ENCODE assay signal across 23 cellular contexts in genomic region chr2:58826795-58827194, GRCh38.
DNase-seq lines count a peak whose midpoint lies in the region; ATAC-seq, FAIRE-seq and TF ChIP-seq lines count a peak whose summit lies in the region.
"Had no signal": no experiment of that assay in that cellular context is flagged by ENCODE, and none has a peak within 500 bp of the region (broad histone marks: within the 10 kb centered on the region; RNA-seq: fewer than 3 reads in every experiment).

No MANE protein-coding gene starts in this region.

- no peak for TF ChIP-seq EP300 in K562 (IDR thresholded peaks at IDR 0.05; ENCODE audit: low read length)

- no peak for FAIRE-seq in K562 (lab: Jason Lieb, UNC)
- FAIRE-seq: A549, GM12878, GM12892, GM18507 had no signal

- WGBS in K562 (ENCODE audit: insufficient coverage, low coverage, missing lambda C conversion rate), result 29% methylated on average over 2 of the region's 2 CpGs

- no peak overlapping the region for H3K9ac ChIP-seq in K562 (ENCODE audit: insufficient read depth in 1 of 2, low read depth in 2 of 2, low read length in 2 of 2)
- H3K9ac ChIP-seq: BLaER1 treated with 17β-estradiol and CSF1 and Interleukin-3, amounts not matched to agents 10 nM and 100 nM had no signal

- H4K20me1 ChIP-seq in K562 (replicated peaks; ENCODE audit: control insufficient read depth, insufficient read depth, low read length), result no peaks in the 10 kb centered on the region
- H4K20me1 ChIP-seq: BLaER1 treated with 17β-estradiol and CSF1 and Interleukin-3, amounts not matched to agents 10 nM and 100 nM had no signal

- DNase-seq in DMS53 (lab: John Stamatoyannopoulos, UW) (peak; percentile 20), DMS53 treated with DMSO at 0.1 percent for 48 hours (lab: John Stamatoyannopoulos, UW; ENCODE audit: unreplicated experiment) (no peak), KBM-7 (peak; percentile 3), K562 (ENCODE audit: extremely low read depth in 1 of 4, low spot score in 3 of 4) (peak in 1 of 4 experiments; percentile 5), ureter (ENCODE audit: low spot score) (no peak), dorsolateral prefrontal cortex (no peak)
- DNase-seq: AML-193; CD4-positive, alpha-beta T cell; CD8-positive, alpha-beta memory T cell; COR-L47; DMS 273 treated with DMSO at 0.1 percent for 48 hours; DMS153; DMS79; DND-41; EL; GDM1 had no signal

- H3K79me2 ChIP-seq in K562 (ENCODE audit: control insufficient read depth, insufficient read depth, low read length), result no peaks in the 10 kb centered on the region

- CTCF ChIA-PET in K562 (lab: Yijun Ruan, JAX; ENCODE audit: low intra/inter-chr PET ratio), result no interaction called here

- TF ChIP-seq CTCF in K562 (IDR thresholded peaks at IDR 0.05 in 2 of 3, conservative IDR thresholded peaks at IDR 0.05 in 1 of 3; ENCODE audit: insufficient read depth in 2 of 3, low read depth in 1 of 3, low read length in 3 of 3) (no peak), dorsolateral prefrontal cortex (IDR thresholded peaks at IDR 0.05 in 54 of 56, conservative IDR thresholded peaks at IDR 0.05 in 2 of 56; ENCODE audit: low read depth in 1 of 56, partially characterized antibody in 56 of 56) (no peak)

- POLR2A ChIA-PET in K562 (lab: Yijun Ruan, JAX), result interaction anchor here (0.6 kb wide), 1 partner anchor 357 kb away, joined by 3 read pairs; no protein-coding TSS in a partner anchor

- H3K9me3 ChIP-seq in K562 (replicated peaks; ENCODE audit: control insufficient read depth, insufficient read depth, low read depth, low read length), result no peaks in the 10 kb centered on the region; the same call in 1 of the 2 replicates

- no peaks in the 10 kb centered on the region for H3K36me3 ChIP-seq in K562 (ENCODE audit: control insufficient read depth, insufficient read depth, low read length)
- H3K36me3 ChIP-seq: BLaER1 treated with 17β-estradiol and CSF1 and Interleukin-3, amounts not matched to agents 10 nM and 100 nM had no signal

- no TSS peak for BruUV-seq in K562 (replicated peaks; lab: Mats Ljungman, UMichigan)

- in situ Hi-C loops in KBM-7 (cut with MboI; ENCODE audit: low pct_unique_long_range_greater_than_20kb, low sequenced_read_pairs), result no loop called here
- in situ Hi-C loops in K562 (cut with MboI), result no loop called here

- H3K9me1 ChIP-seq in K562 (ENCODE audit: control insufficient read depth, insufficient read depth, low read length), result no peaks in the 10 kb centered on the region

- no peak for TF ChIP-seq RAD21 in K562 (CRISPR knock-in tag; conservative IDR thresholded peaks at IDR 0.05 in 1 of 2, IDR thresholded peaks at IDR 0.05 in 1 of 2)

- no peak for ATAC-seq in K562
- ATAC-seq: A549, GM12878 had no signal

- no peak overlapping the region for H3K27ac ChIP-seq in K562 (ENCODE audit: extremely low read depth, low read depth, low read length)
- no peak overlapping the region for H3K27ac ChIP-seq in dorsolateral prefrontal cortex
- H3K27ac ChIP-seq: 22Rv1; A549; BLaER1 treated with 17β-estradiol and CSF1 and Interleukin-3, amounts not matched to agents 10 nM and 100 nM; C4-2B had no signal

- H3K27me3 ChIP-seq in K562 (ENCODE audit: control insufficient read depth in 2 of 2, insufficient read depth in 2 of 2, low read length in 2 of 2), result no peaks in the 10 kb centered on the region
- H3K27me3 ChIP-seq in dorsolateral prefrontal cortex, result no peaks in the 10 kb centered on the region
- H3K27me3 ChIP-seq: BLaER1 treated with 17β-estradiol and CSF1 and Interleukin-3, amounts not matched to agents 10 nM and 100 nM had no signal

- H3K4me3 ChIP-seq in K562, result no peak overlapping the region
- no peak overlapping the region for H3K4me3 ChIP-seq in dorsolateral prefrontal cortex
- H3K4me3 ChIP-seq: A549; BLaER1 treated with 17β-estradiol and CSF1 and Interleukin-3, amounts not matched to agents 10 nM and 100 nM; GM12878 had no signal

- no peak for TF ChIP-seq POLR2A in K562 (conservative IDR thresholded peaks at IDR 0.05)

- intact Hi-C loops in K562 (cut with micrococcal nuclease) (no loop called here), dorsolateral prefrontal cortex (cut with DNase I) (no loop called here)

- no peak overlapping the region for H3K4me2 ChIP-seq in K562 (ENCODE audit: insufficient read depth, low read length)
- H3K4me2 ChIP-seq: A549; BLaER1 treated with 17β-estradiol and CSF1 and Interleukin-3, amounts not matched to agents 10 nM and 100 nM had no signal

- no peak overlapping the region for H2AFZ ChIP-seq in K562 (ENCODE audit: low read depth, low read length)

- no peaks in the 10 kb centered on the region for H3K4me1 ChIP-seq in K562 (replicated peaks in 1 of 2; ENCODE audit: control insufficient read depth in 2 of 2, insufficient read depth in 2 of 2, low read length in 2 of 2)
- H3K4me1 ChIP-seq: A549; BLaER1 treated with 17β-estradiol and CSF1 and Interleukin-3, amounts not matched to agents 10 nM and 100 nM had no signal

TF ChIP-seq in K562, 482 proteins besides CTCF, POLR2A, EP300 and RAD21 (continues in another document):
- TF ChIP-seq ZNF445 (CRISPR knock-in tag; IDR thresholded peaks at IDR 0.05; ENCODE audit: low read depth) (no peak), ZNF324 (CRISPR knock-in tag; IDR thresholded peaks at IDR 0.05) (peak; percentile 96), ZNF24 (IDR thresholded peaks at IDR 0.05) (no peak), JUNB (CRISPR knock-in tag; conservative IDR thresholded peaks at IDR 0.05) (no peak), KDM4B (IDR thresholded peaks at IDR 0.05; ENCODE audit: borderline replicate concordance in 2 of 2, low read depth in 1 of 2) (no peak), CBX3 (IDR thresholded peaks at IDR 0.05; ENCODE audit: borderline replicate concordance in 1 of 2, low read length in 2 of 2) (0 out of 3 replicates have a peak, but pooled peaks of 1 of the 2 experiments have one; percentile 25), BCLAF1 (IDR thresholded peaks at IDR 0.05; ENCODE audit: borderline replicate concordance in 1 of 2, control insufficient read depth in 1 of 2, low read depth in 2 of 2, low read length in 1 of 2) (no peak), PBX2 (CRISPR knock-in tag; IDR thresholded peaks at IDR 0.05; ENCODE audit: low read depth) (no peak), PBX2 (tag; conservative IDR thresholded peaks at IDR 0.05; ENCODE audit: low read depth) (peak; percentile 84), COPS2 (conservative IDR thresholded peaks at IDR 0.05) (no peak), ZNF311 (CRISPR knock-in tag; IDR thresholded peaks at IDR 0.05) (no peak), KLF16 (IDR thresholded peaks at IDR 0.05) (no peak), EWSR1 (IDR thresholded peaks at IDR 0.05; ENCODE audit: borderline replicate concordance, low read depth, partially characterized antibody) (no peak), MEIS2 (IDR thresholded peaks at IDR 0.05; ENCODE audit: partially characterized antibody) (peak; percentile 79), SP2 (IDR thresholded peaks at IDR 0.05; ENCODE audit: extremely low read depth, low read depth, low read length, poor library complexity, severe bottlenecking) (no peak), PKNOX1 (IDR thresholded peaks at IDR 0.05) (peak; percentile 69), CXXC5 (CRISPR knock-in tag; IDR thresholded peaks at IDR 0.05) (no peak)

Comparison
In these comparisons a context has a peak if more than half of its experiments do, and no peak if none do; other contexts are left out.
1. DNase-seq: peak in DMS53 (single experiment) and KBM-7 (single experiment); none in DMS53 treated with DMSO at 0.1 percent for 48 hours (single experiment), ureter (single experiment) and dorsolateral prefrontal cortex (0 of 10).